ENCODE assay signal across 8 cellular contexts in genomic region chr1:155173478-155174333, GRCh38. TPM values are rescaled to one million over a fixed set of nuclear protein-coding genes. Genes with fewer than 3 reads are reported as not detected.
DNase-seq lines count a peak whose midpoint lies in the region; ATAC-seq and TF ChIP-seq lines count a peak whose summit lies in the region.

TRIM46 (plus strand) TSS chr1:155173849; CDS start chr1:155173967, 118 bp downstream.

- H3K36me3 ChIP-seq in ACC112 (ENCODE audit: insufficient read depth, low read length) (no peaks in the 10 kb centered on the region), GM23338 (ENCODE audit: insufficient read depth) (peaks cover 8% of the 10 kb centered on the region; the same call in 1 of the 2 replicates), mucosa of stomach (ENCODE audit: control insufficient read depth, insufficient read depth, low read length) (no peaks in the 10 kb centered on the region)

- peaks cover 4% of the 10 kb centered on the region for H3K9me3 Mint-ChIP-seq in GM23338
- no peaks in the 10 kb centered on the region for H3K9me3 Mint-ChIP-seq in stimulated activated naive CD8-positive, alpha-beta T cell treated with anti-CD3 and anti-CD28 coated beads, Interleukin-15, Interleukin-2, amounts not matched to agents 100 ng/mL and 50 ng/mL, for 24 hours

- H3K36me3 Mint-ChIP-seq in GM23338 (ENCODE audit: low read depth), result peaks cover 38% of the 10 kb centered on the region
- peaks cover 38% of the 10 kb centered on the region for H3K36me3 Mint-ChIP-seq in stimulated activated naive CD8-positive, alpha-beta T cell treated with anti-CD3 and anti-CD28 coated beads, Interleukin-15, Interleukin-2, amounts not matched to agents 100 ng/mL and 50 ng/mL, for 24 hours (ENCODE audit: low read depth)

- no peaks in the 10 kb centered on the region for H3K9me3 ChIP-seq in mucosa of stomach (ENCODE audit: control insufficient read depth, low read length)

- H3K27ac Mint-ChIP-seq in GM23338, result peak within 1 kb of the TSS; percentile 94
- peak within 1 kb of the TSS; percentile 95 for H3K27ac Mint-ChIP-seq in stimulated activated naive CD8-positive, alpha-beta T cell treated with anti-CD3 and anti-CD28 coated beads, Interleukin-15, Interleukin-2, amounts not matched to agents 100 ng/mL and 50 ng/mL, for 24 hours

- peaks cover 18% of the 10 kb centered on the region for H3K27me3 Mint-ChIP-seq in GM23338 (ENCODE audit: insufficient read depth, low read depth, poor library complexity)
- H3K27me3 Mint-ChIP-seq in stimulated activated naive CD8-positive, alpha-beta T cell treated with anti-CD3 and anti-CD28 coated beads, Interleukin-15, Interleukin-2, amounts not matched to agents 100 ng/mL and 50 ng/mL, for 24 hours, result no peaks in the 10 kb centered on the region

- ATAC-seq in GM23338 (peak; percentile 46), HG03342 (IDR thresholded peaks at IDR 0.05; ENCODE audit: unreplicated experiment) (no peak)

- H2AFZ ChIP-seq in ACC112 (ENCODE audit: low read length, unreplicated experiment) (peak within 1 kb of the TSS; percentile 89), GM23338 (peak within 1 kb of the TSS; percentile 87; the same call in 1 of the 2 replicates)

- H3K9ac ChIP-seq in mucosa of stomach (ENCODE audit: low read length), result peak within 1 kb of the TSS; percentile 97

- H3K79me2 ChIP-seq in ACC112 (ENCODE audit: control insufficient read depth, insufficient read depth, low read length, unreplicated experiment), result peaks cover 23% of the 10 kb centered on the region
- peaks cover 20% of the 10 kb centered on the region for H3K79me2 ChIP-seq in GM23338 (replicated peaks; ENCODE audit: insufficient read depth)

- H3K4me3 Mint-ChIP-seq in GM23338, result peak within 1 kb of the TSS; percentile 86
- H3K4me3 Mint-ChIP-seq in stimulated activated naive CD8-positive, alpha-beta T cell treated with anti-CD3 and anti-CD28 coated beads, Interleukin-15, Interleukin-2, amounts not matched to agents 100 ng/mL and 50 ng/mL, for 24 hours, result peak within 1 kb of the TSS; percentile 98

- H3K4me2 ChIP-seq in GM23338, result peak within 1 kb of the TSS; percentile 100

- H3K4me1 ChIP-seq in ACC112 (ENCODE audit: control insufficient read depth, insufficient read depth, low read length, unreplicated experiment) (peaks cover 6% of the 10 kb centered on the region), GM23338 (ENCODE audit: insufficient read depth) (peaks cover 18% of the 10 kb centered on the region), mucosa of stomach (ENCODE audit: control insufficient read depth, insufficient read depth, low read length) (peaks cover 57% of the 10 kb centered on the region)

- peaks cover 25% of the 10 kb centered on the region for H3K4me1 Mint-ChIP-seq in GM23338
- peaks cover 59% of the 10 kb centered on the region for H3K4me1 Mint-ChIP-seq in stimulated activated naive CD8-positive, alpha-beta T cell treated with anti-CD3 and anti-CD28 coated beads, Interleukin-15, Interleukin-2, amounts not matched to agents 100 ng/mL and 50 ng/mL, for 24 hours (ENCODE audit: low read depth)

- H3K4me3 ChIP-seq in ACC112 (ENCODE audit: low read depth, low read length) (peak within 1 kb of the TSS; percentile 83), GM23338 (peak within 1 kb of the TSS; percentile 84), mucosa of stomach (ENCODE audit: low read length) (peak within 1 kb of the TSS; percentile 93)

- H3F3A ChIP-seq in GM23338 (replicated peaks; ENCODE audit: low read depth), result peaks cover 25% of the 10 kb centered on the region

- DNase-seq in GM23338 (ENCODE audit: low spot score) (peak; percentile 85), NCI-H460 (ENCODE audit: extremely low read depth, low read depth) (peak; percentile 33), activated T-cell treated with anti-CD3 and anti-CD28 coated beads for 4 hours (peak; percentile 65), epidermal melanocyte (ENCODE audit: insufficient read length, low spot score) (peak; percentile 79)

- no peaks in the 10 kb centered on the region for H3K9me2 ChIP-seq in GM23338 (ENCODE audit: insufficient read depth)

- H3K27me3 ChIP-seq in ACC112 (ENCODE audit: insufficient read depth, low read length) (no peaks in the 10 kb centered on the region), GM23338 (ENCODE audit: insufficient read depth) (no peaks in the 10 kb centered on the region), mucosa of stomach (ENCODE audit: control insufficient read depth, insufficient read depth, low read length) (peaks cover 4% of the 10 kb centered on the region)

- H4K20me1 ChIP-seq in GM23338 (replicated peaks; ENCODE audit: insufficient read depth), result no peaks in the 10 kb centered on the region

- peak within 1 kb of the TSS; percentile 71 for H3K27ac ChIP-seq in ACC112 (ENCODE audit: low read depth, low read length)
- peak within 1 kb of the TSS; percentile 86 for H3K27ac ChIP-seq in GM23338 (ENCODE audit: low read depth)

- TF ChIP-seq CTCF in GM23338 (conservative IDR thresholded peaks at IDR 0.05; ENCODE audit: low read depth in 2 of 2), result peak in 1 of 2 experiments; percentile 15; a peak in 1 of 4 replicates

TF ChIP-seq in GM23338, 12 proteins besides CTCF, POLR2A, EP300 and RAD21:
- TF ChIP-seq POLR2AphosphoS5 (IDR thresholded peaks at IDR 0.05; ENCODE audit: low read depth), result peak; percentile 50; the same call in 1 of the 2 replicates
- no peak for TF ChIP-seq CREB1 (CRISPR knock-in tag; IDR thresholded peaks at IDR 0.05; ENCODE audit: low read depth)
- no peak for TF ChIP-seq NANOG (IDR thresholded peaks at IDR 0.05; ENCODE audit: borderline replicate concordance)
- no peak for TF ChIP-seq ZNF331 (CRISPR knock-in tag; IDR thresholded peaks at IDR 0.05; ENCODE audit: low read depth)

RNA-seq across cellular contexts. Expression of gene TRIM46, which starts in this region (rescaled TPM):
- 15.4 and 18.8 TPM in 2 replicates for total RNA-seq in GM23338 (2014; rRNA removed; shearing (Covaris generic))
- 7.4 and 8.1 TPM in 2 replicates for polyA plus RNA-seq in GM23338 (2016; fragmentation: Nextera tagmentation; extraction: Ambion mirVana)
- 0.27 and 0.43 TPM in 2 replicates for total RNA-seq in NCI-H460 (2014; rRNA removed; shearing (Covaris generic))
- 1.5 and 3.2 TPM in 2 replicates for polyA plus RNA-seq in NCI-H460 (2014; cell fraction: nucleus; rRNA removed)

Comparison
In these comparisons a context has a peak if more than half of its experiments do, and no peak if none do; other contexts are left out.
1. RNA of gene TRIM46 (total RNA-seq): 15.4 to 18.8 TPM in GM23338; 0.27 to 0.43 TPM in NCI-H460; every median in the first group is over 10 times any median in the second.
2. DNase-seq: peak in every context shown above with its lines; median percentile 85 in GM23338; 79 in epidermal melanocyte; 65 in activated T-cell treated with anti-CD3 and anti-CD28 coated beads for 4 hours; 33 in NCI-H460.
3. Peak in every context shown above with its lines, with median percentiles within 50 percentile points of each other: H3K4me3 ChIP-seq.